10 cellular contexts compared by ENCODE assay signal in genomic region chr16:15507299-15507958, GRCh38.
DNase-seq lines count a peak whose midpoint lies in the region; ATAC-seq and TF ChIP-seq lines count a peak whose summit lies in the region.
"Had no signal": no experiment of that assay in that cellular context is flagged by ENCODE, and none has a peak within 500 bp of the region (broad histone marks: within the 10 kb centered on the region; RNA-seq: fewer than 3 reads in every experiment).

No MANE protein-coding gene starts in this region.

- no peaks in the 10 kb centered on the region for H3K36me3 ChIP-seq in HCT116 (ENCODE audit: control insufficient read depth in 1 of 2, insufficient read depth in 2 of 2, low read length in 2 of 2)
- no peaks in the 10 kb centered on the region for H3K36me3 ChIP-seq in brain microvascular endothelial cell (replicated peaks)
- H3K36me3 ChIP-seq: spleen had no signal

- TF ChIP-seq POLR2A in HCT116 (IDR thresholded peaks at IDR 0.05; ENCODE audit: borderline replicate concordance, extremely low read depth, insufficient read depth, insufficient read length) = no peak

- TF ChIP-seq RAD21 in HCT116 (IDR thresholded peaks at IDR 0.05; ENCODE audit: low read depth) = no peak

- no peak for TF ChIP-seq CTCF in HCT116 (IDR thresholded peaks at IDR 0.05 in 2 of 3, conservative IDR thresholded peaks at IDR 0.05 in 1 of 3; ENCODE audit: borderline replicate concordance in 1 of 3, insufficient read depth in 1 of 3, low read depth in 2 of 3, low read length in 2 of 3)
- no peak for TF ChIP-seq CTCF in brain microvascular endothelial cell (IDR thresholded peaks at IDR 0.05; ENCODE audit: low read depth, low read length, missing control alignments)

- RAD21 ChIA-PET in HCT116 (lab: Charles Lee; ENCODE audit: low non-redundant PET in 1 of 2, low total read pairs in 2 of 2, uncharacterized antibody in 2 of 2, unreplicated experiment in 2 of 2) = no interaction called here

- no peaks in the 10 kb centered on the region for H3K9me2 ChIP-seq in HCT116 (ENCODE audit: insufficient read depth)

- no peak overlapping the region; the same call in 1 of the 2 replicates for H3K9ac ChIP-seq in HCT116 (ENCODE audit: low read length)

- no TSS peak for BruUV-seq in HCT116 (replicated peaks; lab: Mats Ljungman, UMichigan)

- no peaks in the 10 kb centered on the region for H4K20me1 ChIP-seq in HCT116 (ENCODE audit: insufficient read depth)

- H3K27me3 ChIP-seq in HCT116 (ENCODE audit: insufficient read depth, low read length) = no peaks in the 10 kb centered on the region
- H3K27me3 ChIP-seq in brain microvascular endothelial cell (replicated peaks) = no peaks in the 10 kb centered on the region

- H3K79me2 ChIP-seq in HCT116 (ENCODE audit: insufficient read depth, low read length) = no peaks in the 10 kb centered on the region

- H3K4me3 ChIP-seq in HCT116 (replicated peaks in 1 of 2; ENCODE audit: low read depth in 1 of 2, low read length in 2 of 2) (no peak overlapping the region), brain microvascular endothelial cell (ENCODE audit: low read depth, low read length) (no peak overlapping the region)
- H3K4me3 ChIP-seq: spleen had no signal

- no peaks in the 10 kb centered on the region for H3K9me3 ChIP-seq in HCT116 (ENCODE audit: control insufficient read depth in 1 of 2, insufficient read depth in 1 of 2, low read depth in 1 of 2, low read length in 2 of 2)
- H3K9me3 ChIP-seq: spleen had no signal

- DNase-seq in HCT116 (ENCODE audit: low read depth, low spot score) = no peak
- peak; percentile 79 for DNase-seq in brain microvascular endothelial cell
- peak; percentile 7 for DNase-seq in kidney glomerular epithelial cell (lab: John Stamatoyannopoulos, UW)
- DNase-seq in superior temporal gyrus (ENCODE audit: extremely low spot score) = peak; percentile 62
- DNase-seq in D341Med (ENCODE audit: low spot score) = no peak
- no peak for DNase-seq in HT-29 (ENCODE audit: low spot score)
- no peak for DNase-seq in NCI-H1105 (lab: John Stamatoyannopoulos, UW)
- DNase-seq: NCI-H446; spleen; stimulated activated naive CD4-positive, alpha-beta T cell had no signal

- H3K4me2 ChIP-seq in HCT116 (ENCODE audit: low read length) = peak overlapping the region; percentile 24

- in situ Hi-C loops in brain microvascular endothelial cell (cut with HindIII; ENCODE audit: low pct_ligation_motif_present, low sequenced_read_pairs) = no loop called here

- H2AFZ ChIP-seq in HCT116 (ENCODE audit: low read depth, low read length, poor library complexity, severe bottlenecking) = no peak overlapping the region

- no peak overlapping the region for H3K27ac ChIP-seq in HCT116 (ENCODE audit: low read depth, low read length)
- peak overlapping the region; percentile 80 for H3K27ac ChIP-seq in brain microvascular endothelial cell

- intact Hi-C loops in HCT116 (cut with micrococcal nuclease) = no loop called here

- peaks cover 7 to 38% of the 10 kb centered on the region in 2 experiments for H3K4me1 ChIP-seq in HCT116 (ENCODE audit: control insufficient read depth in 1 of 2, insufficient read depth in 2 of 2, low read length in 2 of 2)

- POLR2A ChIA-PET in HCT116 (lab: Charles Lee) = interaction anchor here (0.8 kb wide), 1 partner anchor 16 kb away, joined by 3 read pairs; no protein-coding TSS in a partner anchor

- CTCF ChIA-PET in HCT116 (lab: Charles Lee) = interaction anchor here (1.1 kb wide), 1 partner anchor 80 kb away, joined by 3 read pairs; no protein-coding TSS in a partner anchor

- ATAC-seq in HCT116 = no peak

TF ChIP-seq in HCT116, 20 proteins besides CTCF, POLR2A, EP300 and RAD21:
- TF ChIP-seq, protein P1, sequence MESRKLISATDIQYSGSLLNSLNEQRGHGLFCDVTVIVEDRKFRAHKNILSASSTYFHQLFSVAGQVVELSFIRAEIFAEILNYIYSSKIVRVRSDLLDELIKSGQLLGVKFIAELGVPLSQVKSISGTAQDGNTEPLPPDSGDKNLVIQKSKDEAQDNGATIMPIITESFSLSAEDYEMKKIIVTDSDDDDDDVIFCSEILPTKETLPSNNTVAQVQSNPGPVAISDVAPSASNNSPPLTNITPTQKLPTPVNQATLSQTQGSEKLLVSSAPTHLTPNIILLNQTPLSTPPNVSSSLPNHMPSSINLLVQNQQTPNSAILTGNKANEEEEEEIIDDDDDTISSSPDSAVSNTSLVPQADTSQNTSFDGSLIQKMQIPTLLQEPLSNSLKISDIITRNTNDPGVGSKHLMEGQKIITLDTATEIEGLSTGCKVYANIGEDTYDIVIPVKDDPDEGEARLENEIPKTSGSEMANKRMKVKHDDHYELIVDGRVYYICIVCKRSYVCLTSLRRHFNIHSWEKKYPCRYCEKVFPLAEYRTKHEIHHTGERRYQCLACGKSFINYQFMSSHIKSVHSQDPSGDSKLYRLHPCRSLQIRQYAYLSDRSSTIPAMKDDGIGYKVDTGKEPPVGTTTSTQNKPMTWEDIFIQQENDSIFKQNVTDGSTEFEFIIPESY (IDR thresholded peaks at IDR 0.05; ENCODE audit: extremely low read depth, insufficient replicate concordance, low read length) = no peak
- TF ChIP-seq EGR1 (IDR thresholded peaks at IDR 0.05; ENCODE audit: low read depth) (no peak), ZNF274 (IDR thresholded peaks at IDR 0.05; ENCODE audit: low read depth, low read length) (no peak), TCF7L2 (IDR thresholded peaks at IDR 0.05; ENCODE audit: borderline replicate concordance, extremely low read depth, insufficient read depth, insufficient read length) (no peak), SRF (IDR thresholded peaks at IDR 0.05; ENCODE audit: low read depth) (no peak), SIN3A (IDR thresholded peaks at IDR 0.05; ENCODE audit: low read depth) (no peak)

Comparison
In these comparisons a context has a peak if more than half of its experiments do, and no peak if none do; other contexts are left out.
1. DNase-seq: peak in brain microvascular endothelial cell (single experiment), kidney glomerular epithelial cell (single experiment) and superior temporal gyrus (single experiment); none in HCT116 (single experiment), D341Med (single experiment), HT-29 (single experiment) and NCI-H1105 (single experiment).